ENCODE assay signal across 8 cellular contexts in genomic region chr7:106283831-106284515, GRCh38. TPM values are rescaled to one million over a fixed set of nuclear protein-coding genes. Genes with fewer than 3 reads are reported as not detected.
DNase-seq lines count a peak whose midpoint lies in the region; ATAC-seq, FAIRE-seq and TF ChIP-seq lines count a peak whose summit lies in the region.

No MANE protein-coding gene starts in this region.

- TF ChIP-seq POLR2A in spleen (IDR thresholded peaks at IDR 0.05): peak in 2 of 3 donors; percentile 21 to 50

- peak overlapping the region; percentile 97 for H3K9ac ChIP-seq in keratinocyte (ENCODE audit: control insufficient read depth, extremely low read depth, insufficient read depth, low read length)

- peaks cover 51% of the 10 kb centered on the region for H3K79me2 ChIP-seq in keratinocyte (ENCODE audit: control insufficient read depth, insufficient read depth, low read length)

- dilution Hi-C loops in keratinocyte (cut with MboI; ENCODE audit: extremely low pct_ligation_motif_present, low sequenced_read_pairs): no loop called here

- H3K27me3 ChIP-seq in HAP-1 (ENCODE audit: low read depth): no peaks in the 10 kb centered on the region
- no peaks in the 10 kb centered on the region for H3K27me3 ChIP-seq in WERI-Rb-1 (ENCODE audit: insufficient read depth, low read depth, severe bottlenecking)
- H3K27me3 ChIP-seq in keratinocyte (ENCODE audit: control insufficient read depth, extremely low read depth, insufficient read depth, low read length): no peaks in the 10 kb centered on the region
- no peaks in the 10 kb centered on the region for H3K27me3 ChIP-seq in spleen (replicated peaks in 1 of 7)

- peak overlapping the region; percentile 73 for H3K4me3 ChIP-seq in HAP-1
- H3K4me3 ChIP-seq in WERI-Rb-1 (ENCODE audit: low read depth, low read length): peak overlapping the region; percentile 95
- peak overlapping the region; percentile 69 to 99 (median 93) for H3K4me3 ChIP-seq in keratinocyte (ENCODE audit: control insufficient read depth in 2 of 3, extremely low read depth in 1 of 3, insufficient read depth in 2 of 3, low read depth in 1 of 3, low read length in 3 of 3)
- peak overlapping the region; percentile 41 to 81 (median 60) for H3K4me3 ChIP-seq in spleen

- H3K4me2 ChIP-seq in keratinocyte (ENCODE audit: control insufficient read depth, extremely low read depth, insufficient read depth, low read depth, low read length): peak overlapping the region; percentile 81

- peak overlapping the region; percentile 84 for H3K27ac ChIP-seq in WERI-Rb-1
- peak overlapping the region; percentile 96 for H3K27ac ChIP-seq in keratinocyte (ENCODE audit: control insufficient read depth, insufficient read depth, low read length)
- H3K27ac ChIP-seq in spleen: peak overlapping the region; percentile 77 to 98 (median 97)

- peak; percentile 66 for FAIRE-seq in keratinocyte (lab: Jason Lieb, UNC)

- peaks cover 5% of the 10 kb centered on the region for H3K9me1 ChIP-seq in keratinocyte (ENCODE audit: control insufficient read depth, extremely low read depth, insufficient read depth, low read length)

- peak; percentile 27 for DNase-seq in DMS79 (lab: John Stamatoyannopoulos, UW)
- peak; percentile 9 to 44 for DNase-seq in HAP-1 (ENCODE audit: low spot score in 2 of 2)
- DNase-seq in NCI-H1092 (lab: John Stamatoyannopoulos, UW): peak; percentile 42
- DNase-seq in WERI-Rb-1: peak; percentile 32
- DNase-seq in central memory CD4-positive, alpha-beta T cell: peak; percentile 27
- no peak for DNase-seq in keratinocyte (ENCODE audit: low read depth, low spot score)
- DNase-seq in spleen: no peak

- peak overlapping the region; percentile 38 for H2AFZ ChIP-seq in keratinocyte (ENCODE audit: control insufficient read depth, low read length)

- WGBS in spleen, 5 donors: 0 to 1% (median 1%) methylated on average over 27 to 43 of the region's 43 CpGs

- intact Hi-C loops in spleen (cut with DNase I; ENCODE audit: low total_unique reads): no loop called here

- in situ Hi-C loops in HAP-1 (cut with MboI; ENCODE audit: low sequenced_read_pairs): no loop called here

- H3K4me1 ChIP-seq in HAP-1: peaks cover 16% of the 10 kb centered on the region
- H3K4me1 ChIP-seq in keratinocyte (ENCODE audit: control insufficient read depth, extremely low read depth, insufficient read depth, low read length): peaks cover 16% of the 10 kb centered on the region
- peaks cover 4 to 62% (median 41%) of the 10 kb centered on the region in 6 donors for H3K4me1 ChIP-seq in spleen

- no peak for TF ChIP-seq CTCF in WERI-Rb-1 (IDR thresholded peaks at IDR 0.05; ENCODE audit: low read depth, low read length)
- no peak for TF ChIP-seq CTCF in keratinocyte (optimal IDR thresholded peaks at IDR 0.05 in 1 of 3, IDR thresholded peaks at IDR 0.05 in 1 of 3, conservative IDR thresholded peaks at IDR 0.05 in 1 of 3; ENCODE audit: extremely low read depth in 1 of 3, insufficient read depth in 2 of 3, low read length in 3 of 3)
- no peak for TF ChIP-seq CTCF in spleen (IDR thresholded peaks at IDR 0.05 in 8 of 11, conservative IDR thresholded peaks at IDR 0.05 in 3 of 11)

- no peak for ATAC-seq in GM18870 (IDR thresholded peaks at IDR 0.05; ENCODE audit: unreplicated experiment)

- no peaks in the 10 kb centered on the region for H3K9me3 ChIP-seq in HAP-1
- no peaks in the 10 kb centered on the region for H3K9me3 ChIP-seq in WERI-Rb-1 (ENCODE audit: severe bottlenecking)
- H3K9me3 ChIP-seq in keratinocyte (ENCODE audit: control insufficient read depth, low read depth, low read length): no peaks in the 10 kb centered on the region
- H3K9me3 ChIP-seq in spleen: no peaks in the 10 kb centered on the region

- H3K36me3 ChIP-seq in HAP-1 (replicated peaks) (no peaks in the 10 kb centered on the region), WERI-Rb-1 (no peaks in the 10 kb centered on the region), keratinocyte (ENCODE audit: control insufficient read depth in 2 of 2, extremely low read depth in 1 of 2, insufficient read depth in 2 of 2, low read length in 2 of 2) (no peaks in the 10 kb centered on the region), spleen (peaks cover 0 to 15% (median 0%) of the 10 kb centered on the region in 6 donors)

- peaks cover 3% of the 10 kb centered on the region for H4K20me1 ChIP-seq in keratinocyte (ENCODE audit: control insufficient read depth, extremely low read depth, insufficient read depth, low read length)

RNA-seq across cellular contexts. Expression of gene NAMPT, which starts 0.8 kb away (rescaled TPM):
- polyA plus RNA-seq in keratinocyte: 59.3 to 94.2 TPM (median 71.7 TPM) in 3 replicates
- 149 TPM for polyA plus RNA-seq in keratinocyte (2011; ENCODE audit: low read depth)
- 34.6 and 79.9 TPM in 2 replicates for polyA plus RNA-seq in keratinocyte (2011; cell fraction: cytosol; rRNA removed)
- 49.2 and 66.6 TPM in 2 replicates for polyA plus RNA-seq in keratinocyte (2011; cell fraction: nucleus; rRNA removed)
- 94.5 and 137 TPM in 2 replicates for polyA plus RNA-seq in keratinocyte (2012; ENCODE audit: low replicate concordance)
- polyA minus RNA-seq in keratinocyte: 9.7 to 80.6 TPM (median 44.1 TPM) in 3 replicates
- 95.9 TPM for polyA minus RNA-seq in keratinocyte (2011; cell fraction: cytosol; rRNA and poly(A)+ RNA removed)
- polyA minus RNA-seq in keratinocyte (2011; cell fraction: nucleus; rRNA and poly(A)+ RNA removed): 71.0 and 136 TPM in 2 replicates
- 1,000 to 10,000 TPM in 1 of 7 donors, 100 to 1,000 TPM in 6; 240 to 1,259 (median 449) TPM for total RNA-seq in spleen
- 10 to 100 TPM; 24.7 to 63.0 (median 25.0) TPM for polyA plus RNA-seq in spleen

Comparison
In these comparisons a context has a peak if more than half of its experiments do, and no peak if none do; other contexts are left out.
1. DNase-seq: peak in DMS79 (single experiment), HAP-1 (2 of 2), NCI-H1092 (single experiment), WERI-Rb-1 (single experiment) and central memory CD4-positive, alpha-beta T cell (single experiment); none in keratinocyte (single experiment) and spleen (single experiment).
2. Peak in every context shown above with its lines, with median percentiles within 50 percentile points of each other: H3K4me3 ChIP-seq and H3K27ac ChIP-seq.